In genomic region chr11:69075421-69076128, GRCh38 we compare ENCODE assay signal across 11 cellular contexts. TPM values are rescaled to one million over a fixed set of nuclear protein-coding genes. Genes with fewer than 3 reads are reported as not detected.
DNase-seq lines count a peak whose midpoint lies in the region; ATAC-seq and FAIRE-seq lines count a peak whose summit lies in the region.
"Had no signal": no experiment of that assay in that cellular context is flagged by ENCODE, and none has a peak within 500 bp of the region (broad histone marks: within the 10 kb centered on the region; RNA-seq: fewer than 3 reads in every experiment).

No MANE protein-coding gene starts in this region.

- H3K36me3 ChIP-seq in duodenal mucosa (ENCODE audit: control insufficient read depth in 1 of 2, insufficient read depth in 2 of 2, low read length in 2 of 2) (peaks cover 21 to 67% of the 10 kb centered on the region in 2 donors), mucosa of stomach (ENCODE audit: control insufficient read depth, insufficient read depth, low read length) (no peaks in the 10 kb centered on the region), small intestine (ENCODE audit: control insufficient read depth in 2 of 2, insufficient read depth in 2 of 2, low read length in 2 of 2) (peaks cover 10 to 13% of the 10 kb centered on the region in 2 donors)

- H3K4me1 ChIP-seq in duodenal mucosa (ENCODE audit: control insufficient read depth in 1 of 2, insufficient read depth in 2 of 2, low read length in 2 of 2) (no peaks in the 10 kb centered on the region), mucosa of stomach (ENCODE audit: control insufficient read depth, insufficient read depth, low read length) (no peaks in the 10 kb centered on the region), small intestine (ENCODE audit: control insufficient read depth in 2 of 2, insufficient read depth in 1 of 2, low read depth in 1 of 2, low read length in 1 of 2) (no peaks in the 10 kb centered on the region)

- WGBS in small intestine, 3 donors: 77 to 90% (median 85%) methylated on average over 18 of the region's 18 CpGs

- no peaks in the 10 kb centered on the region for H3K9me3 ChIP-seq in duodenal mucosa (ENCODE audit: control insufficient read depth in 1 of 2, low read length in 2 of 2)
- no peaks in the 10 kb centered on the region for H3K9me3 ChIP-seq in mucosa of stomach (ENCODE audit: control insufficient read depth, low read length)
- H3K9me3 ChIP-seq in small intestine (ENCODE audit: control insufficient read depth, low read depth): no peaks in the 10 kb centered on the region

- no peaks in the 10 kb centered on the region for H3K27me3 ChIP-seq in duodenal mucosa (ENCODE audit: control insufficient read depth in 1 of 2, insufficient read depth in 2 of 2, low read length in 2 of 2)
- no peaks in the 10 kb centered on the region for H3K27me3 ChIP-seq in mucosa of stomach (ENCODE audit: control insufficient read depth, insufficient read depth, low read length)
- H3K27me3 ChIP-seq in small intestine (ENCODE audit: control insufficient read depth in 2 of 2, insufficient read depth in 2 of 2, low read length in 2 of 2): no peaks in the 10 kb centered on the region

- ATAC-seq in HG03354 (IDR thresholded peaks at IDR 0.05; ENCODE audit: poor library complexity, severe bottlenecking, unreplicated experiment): no peak

- peak overlapping the region; percentile 42 for H3K27ac ChIP-seq in duodenal mucosa (ENCODE audit: low read depth, low read length)
- H3K27ac ChIP-seq in small intestine (ENCODE audit: low read depth in 1 of 2, low read length in 1 of 2): peak overlapping the region in 1 of 2 donors; percentile 41
- H3K27ac ChIP-seq: C4-2B had no signal

- H3K9ac ChIP-seq in duodenal mucosa (ENCODE audit: low read depth in 1 of 2, low read length in 2 of 2) (peak overlapping the region in 1 of 2 donors; percentile 18), mucosa of stomach (ENCODE audit: low read length) (peak overlapping the region; percentile 15)

- peak; percentile 98 for DNase-seq in A172 (ENCODE audit: low spot score)
- DNase-seq in LoVo (ENCODE audit: low spot score): peak; percentile 33
- no peak for DNase-seq in NOMO-1 treated with DMSO at 0.1 percent for 48 hours (lab: John Stamatoyannopoulos, UW; ENCODE audit: unreplicated experiment)
- no peak for DNase-seq in small intestine
- DNase-seq in NCI-H146 (lab: John Stamatoyannopoulos, UW): no peak
- DNase-seq: NCI-H1694 had no signal

- FAIRE-seq in small intestine (lab: Jason Lieb, UNC): no peak
- FAIRE-seq: H1 had no signal

- no peak overlapping the region for H3K4me3 ChIP-seq in duodenal mucosa (ENCODE audit: low read depth in 1 of 2, low read length in 2 of 2)
- no peak overlapping the region for H3K4me3 ChIP-seq in mucosa of stomach (ENCODE audit: low read length)
- H3K4me3 ChIP-seq in small intestine (ENCODE audit: low read depth in 1 of 2, low read length in 2 of 2): no peak overlapping the region

RNA-seq across cellular contexts. Expression of gene TPCN2, which starts 26.8 kb away (rescaled TPM):
- total RNA-seq in A172 (2014; rRNA removed; shearing (Covaris generic)): 11.1 and 11.9 TPM in 2 replicates
- polyA plus RNA-seq in small intestine: 10 to 100 TPM; 11.1 to 13.6 (median 12.0) TPM

Comparison
In these comparisons a context has a peak if more than half of its experiments do, and no peak if none do; other contexts are left out.
1. DNase-seq: peak in A172 (single experiment) and LoVo (single experiment); none in NOMO-1 treated with DMSO at 0.1 percent for 48 hours (single experiment), small intestine (single experiment) and NCI-H146 (single experiment).